ENCODE assay signal across 28 cellular contexts in the genomic region with DNA sequence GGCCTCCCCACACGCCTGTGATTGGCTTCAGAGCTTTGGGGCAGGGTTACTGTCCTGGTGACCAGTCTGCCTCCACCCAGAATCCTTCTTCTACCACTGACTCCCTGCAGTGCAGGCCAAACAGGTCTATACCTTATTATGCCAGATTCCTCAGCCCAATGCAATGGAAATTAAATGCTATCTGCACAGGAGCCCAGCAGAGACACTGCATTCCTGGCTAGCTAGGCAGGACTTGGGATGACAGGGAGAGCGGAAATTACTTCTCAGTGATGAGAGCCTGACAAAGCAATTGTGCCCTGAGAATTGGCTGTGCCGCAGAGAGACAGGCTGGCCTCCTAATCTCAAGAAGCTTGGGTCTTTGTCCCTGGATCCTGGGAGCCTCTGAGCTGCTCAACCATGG.
"Had no signal": no experiment of that assay in that cellular context is flagged by ENCODE, and none has a peak within 500 bp of the region (broad histone marks: within the 10 kb centered on the region; RNA-seq: fewer than 3 reads in every experiment).

No MANE protein-coding gene starts in this region.

- H3K27me3 ChIP-seq: brain microvascular endothelial cell, cardiac muscle cell had no signal

- H3K27ac ChIP-seq: brain microvascular endothelial cell, cardiac muscle cell, SK-N-MC had no signal

- DNase-seq: activated CD4-positive, alpha-beta T cell treated with anti-CD3 and anti-CD28 coated beads for 4 hours; activated CD8-positive, alpha-beta memory T cell treated with anti-CD3 and anti-CD28 coated beads, Interleukin-2, amount 50 U/mL, for 4 hours; activated CD8-positive, alpha-beta T cell treated with anti-CD3 and anti-CD28 coated beads for 36 hours; activated gamma-delta T cell treated with Interleukin-2 at 50 U/mL for 16 hours; activated naive CD4-positive, alpha-beta T cell treated with anti-CD3 and anti-CD28 coated beads, Interleukin-2, amount 10 ng/mL, durations not matched to agents 7 days and 5 days; activated naive CD8-positive, alpha-beta T cell treated with anti-CD3 and anti-CD28 coated beads for 36 hours; activated T-cell treated with anti-CD3 and anti-CD28 coated beads, Interleukin-2, amount 50 U/mL, for 72 hours; brain microvascular endothelial cell; cerebellar nuclear complex; Karpas-422; MM.1S; NCI-H1105; NCI-H1436; NCI-H187; NCI-H2081; NCI-H2171; NCI-H2227 treated with DMSO at 0.1 percent for 48 hours; NCI-H446 treated with DMSO at 0.1 percent for 48 hours; NCI-H526; NCI-H774; NK-92 treated with Interleukin-12 subunit alpha and Interleukin-12 subunit beta, amount 100 ng/mL, for 24 hours; PC-3; T-cell; T-helper 2 cell; T1000 had no signal

- H3K4me3 ChIP-seq: cardiac muscle cell, K562, SK-N-MC had no signal

- H3K36me3 ChIP-seq: brain microvascular endothelial cell, cardiac muscle cell had no signal
